In genomic region chr4:157265281-157265680, GRCh38 we compare ENCODE assay signal across 17 cellular contexts.
DNase-seq lines count a peak whose midpoint lies in the region; ATAC-seq and TF ChIP-seq lines count a peak whose summit lies in the region.
"Had no signal": no experiment of that assay in that cellular context is flagged by ENCODE, and none has a peak within 500 bp of the region (broad histone marks: within the 10 kb centered on the region; RNA-seq: fewer than 3 reads in every experiment).

No MANE protein-coding gene starts in this region.

- CTCF ChIA-PET in RWPE1 (lab: Yijun Ruan, JAX): interaction anchor here (0.5 kb wide), 1 partner anchor 1416 kb away, joined by 3 read pairs; no protein-coding TSS in a partner anchor

- DNase-seq in SHP77 (lab: John Stamatoyannopoulos, UW) (peak; percentile 1 to 27), SHP77 treated with DMSO at 0.1 percent for 48 hours (lab: John Stamatoyannopoulos, UW) (no peak), RWPE1 (ENCODE audit: low spot score) (peak; percentile 4), glomerular visceral epithelial cell (ENCODE audit: extremely low spot score) (peak; percentile 18), NCI-H774 (lab: John Stamatoyannopoulos, UW) (no peak)
- DNase-seq in stimulated activated CD4-positive, alpha-beta T cell treated with anti-CD3 and anti-CD28 coated beads, Interleukin-4, amount 100 ng/mL, for 24 hours: no peak
- DNase-seq in stimulated activated CD4-positive, alpha-beta T cell treated with anti-CD3 and anti-CD28 coated beads, Interleukin-2, amount 100 ng/mL, for 48 hours: no peak
- DNase-seq: ACHN; activated CD4-positive, alpha-beta T cell treated with anti-CD3 and anti-CD28 coated beads, Interleukin-2, amount 10 ng/mL, durations not matched to agents 24 days and 14 days; left ventricle myocardium inferior; NCI-H1092; Right ventricle myocardium superior; stimulated activated CD4-positive, alpha-beta T cell treated with anti-CD3 and anti-CD28 coated beads, Interleukin-4, amount 100 ng/mL, for 1 hour; stimulated activated naive CD8-positive, alpha-beta T cell treated with anti-CD3 and anti-CD28 coated beads, Interleukin-15, amount 100 ng/mL, for 72 hours had no signal

- TF ChIP-seq CTCF in RWPE1 (conservative IDR thresholded peaks at IDR 0.05; ENCODE audit: low read depth): no peak

- POLR2A ChIA-PET in RWPE1 (lab: Yijun Ruan, JAX; ENCODE audit: low non-redundant PET): no interaction called here

- no peak for ATAC-seq in GM19035 (IDR thresholded peaks at IDR 0.05; ENCODE audit: unreplicated experiment)
- ATAC-seq: stimulated activated naive CD8-positive, alpha-beta T cell treated with anti-CD3 and anti-CD28 coated beads, Interleukin-15, amount 100 ng/mL, for 72 hours had no signal

- no peak overlapping the region for H3K27ac ChIP-seq in RWPE1
- H3K27ac ChIP-seq: coronary artery, HL-60, left ventricle myocardium inferior had no signal

Comparison
In these comparisons a context has a peak if more than half of its experiments do, and no peak if none do; other contexts are left out.
1. DNase-seq: peak in SHP77 (2 of 2), RWPE1 (single experiment) and glomerular visceral epithelial cell (single experiment); none in SHP77 treated with DMSO at 0.1 percent for 48 hours (single experiment), stimulated activated CD4-positive, alpha-beta T cell treated with anti-CD3 and anti-CD28 coated beads, Interleukin-4, amount 100 ng/mL, for 24 hours (single experiment), stimulated activated CD4-positive, alpha-beta T cell treated with anti-CD3 and anti-CD28 coated beads, Interleukin-2, amount 100 ng/mL, for 48 hours (0 of 2) and NCI-H774 (single experiment).